ENCODE assay signal across 11 cellular contexts in genomic region chr3:139982404-139982803, GRCh38. TPM values are rescaled to one million over a fixed set of nuclear protein-coding genes. Genes with fewer than 3 reads are reported as not detected.
DNase-seq lines count a peak whose midpoint lies in the region; ATAC-seq and TF ChIP-seq lines count a peak whose summit lies in the region.
"Had no signal": no experiment of that assay in that cellular context is flagged by ENCODE, and none has a peak within 500 bp of the region (broad histone marks: within the 10 kb centered on the region; RNA-seq: fewer than 3 reads in every experiment).

No MANE protein-coding gene starts in this region.

- H3K9ac ChIP-seq in PC-3 (ENCODE audit: low read length), result no peak overlapping the region

- no peaks in the 10 kb centered on the region for H3K4me1 Mint-ChIP-seq in type B pancreatic cell (ENCODE audit: unreplicated experiment)
- H3K4me1 Mint-ChIP-seq: CD4-positive, CD25-positive, alpha-beta regulatory T cell had no signal

- H3K9me3 ChIP-seq in heart right ventricle (no peaks in the 10 kb centered on the region), PC-3 (ENCODE audit: low read length) (no peaks in the 10 kb centered on the region), right atrium auricular region (no peaks in the 10 kb centered on the region)

- no peak overlapping the region for H2AFZ ChIP-seq in PC-3 (ENCODE audit: low read length)

- H3K27me3 Mint-ChIP-seq in type B pancreatic cell, result peaks cover 8% of the 10 kb centered on the region
- H3K27me3 Mint-ChIP-seq: CD4-positive, CD25-positive, alpha-beta regulatory T cell had no signal

- CTCF ChIA-PET in PC-3 (lab: Charles Lee), result no interaction called here

- H3K27ac ChIP-seq in heart right ventricle (no peak overlapping the region), PC-3 (ENCODE audit: low read length) (no peak overlapping the region), right atrium auricular region (no peak overlapping the region)

- H3K4me1 ChIP-seq in heart right ventricle (peaks cover 0 to 6% (median 0%) of the 10 kb centered on the region in 9 donors), PC-3 (ENCODE audit: insufficient read depth, low read length) (no peaks in the 10 kb centered on the region), right atrium auricular region (peaks cover 0 to 6% of the 10 kb centered on the region in 2 donors)

- DNase-seq in heart right ventricle (no peak), left cardiac atrium (no peak), PC-3 (no peak), globus pallidus (ENCODE audit: low spot score) (peak; percentile 26), type B pancreatic cell (ENCODE audit: extremely low spot score, unreplicated experiment) (no peak), LoVo (ENCODE audit: low spot score) (no peak), DMS114 treated with DMSO at 0.1 percent for 48 hours (lab: John Stamatoyannopoulos, UW; ENCODE audit: unreplicated experiment) (no peak), right atrium auricular region (ENCODE audit: low spot score) (no peak)
- DNase-seq: CD4-positive, CD25-positive, alpha-beta regulatory T cell; posterior cingulate gyrus had no signal

- peak in 6 of 9 donors; percentile 10 to 42 (median 21) for TF ChIP-seq CTCF in heart right ventricle (IDR thresholded peaks at IDR 0.05)
- TF ChIP-seq CTCF in PC-3 (conservative IDR thresholded peaks at IDR 0.05; ENCODE audit: low read depth, low read length), result 0 out of 2 replicates have a peak, but pooled peaks have one; percentile 14
- peak; percentile 58 for TF ChIP-seq CTCF in type B pancreatic cell (conservative IDR thresholded peaks at IDR 0.05)
- peak in 1 of 2 donors; percentile 41 for TF ChIP-seq CTCF in right atrium auricular region (IDR thresholded peaks at IDR 0.05)

- no peak overlapping the region for H3K4me3 Mint-ChIP-seq in type B pancreatic cell
- H3K4me3 Mint-ChIP-seq: CD4-positive, CD25-positive, alpha-beta regulatory T cell had no signal

- no peaks in the 10 kb centered on the region for H3K36me3 Mint-ChIP-seq in type B pancreatic cell
- H3K36me3 Mint-ChIP-seq: CD4-positive, CD25-positive, alpha-beta regulatory T cell had no signal

- no peaks in the 10 kb centered on the region for H3K79me2 ChIP-seq in PC-3 (ENCODE audit: low read length)

- H3K4me3 ChIP-seq in heart right ventricle (no peak overlapping the region), PC-3 (ENCODE audit: low read length) (no peak overlapping the region), right atrium auricular region (no peak overlapping the region)

- no peaks in the 10 kb centered on the region for H3K9me3 Mint-ChIP-seq in type B pancreatic cell

- no peaks in the 10 kb centered on the region for H4K20me1 ChIP-seq in PC-3 (ENCODE audit: low read length)

- ATAC-seq in heart right ventricle (no peak), left cardiac atrium (no peak), PC-3 (no peak)
- ATAC-seq: left lobe of liver had no signal

- H3K36me3 ChIP-seq in heart right ventricle, result no peaks in the 10 kb centered on the region
- no peaks in the 10 kb centered on the region for H3K36me3 ChIP-seq in PC-3 (ENCODE audit: low read depth, low read length)
- H3K36me3 ChIP-seq in right atrium auricular region, result no peaks in the 10 kb centered on the region

- intact Hi-C loops in heart right ventricle (cut with DNase I) (no loop called here), left cardiac atrium (cut with DNase I) (loop anchor here in 1 of 2 donors (2.0 kb wide), 1 partner anchor 516 kb away; no protein-coding TSS in a partner anchor), PC-3 (cut with micrococcal nuclease) (no loop called here)

- no peak overlapping the region for H3K4me2 ChIP-seq in PC-3 (ENCODE audit: low read length)

- POLR2A ChIA-PET in PC-3 (lab: Charles Lee; ENCODE audit: unreplicated experiment), result no interaction called here

- WGBS in heart right ventricle, 2 donors, result 76 to 86% methylated on average over 1 of the region's 1 CpG

- no peaks in the 10 kb centered on the region for H3F3A ChIP-seq in PC-3 (ENCODE audit: low read length, unreplicated experiment)

- H3K27ac Mint-ChIP-seq in type B pancreatic cell, result no peak overlapping the region
- H3K27ac Mint-ChIP-seq: CD4-positive, CD25-positive, alpha-beta regulatory T cell had no signal

- no TSS peak for BruUV-seq in PC-3 (replicated peaks; lab: Mats Ljungman, UMichigan)

- H3K27me3 ChIP-seq in heart right ventricle (peaks cover 0 to 4% (median 0%) of the 10 kb centered on the region in 7 donors), PC-3 (ENCODE audit: low read length) (no peaks in the 10 kb centered on the region), right atrium auricular region (no peaks in the 10 kb centered on the region)

- no peaks in the 10 kb centered on the region for H3K9me2 ChIP-seq in PC-3 (replicated peaks; ENCODE audit: low read length)

RNA-seq across cellular contexts. Expression of gene CLSTN2, which starts 47.4 kb away (rescaled TPM):
- total RNA-seq in heart right ventricle, result 10 to 100 TPM in 2 of 10 donors, 1 to 10 TPM in 8; 1.5 to 10.7 (median 5.5) TPM
- polyA plus RNA-seq in heart right ventricle, result 1 to 10 TPM in 1 of 2 donors, under 1 TPM in 1; 0.57 to 1.0 TPM
- total RNA-seq in left cardiac atrium, result 10 to 100 TPM; 22.9 to 26.6 TPM
- not detected in 2 replicates for total RNA-seq in PC-3 (2014; rRNA removed)
- 12.9 and 15.5 TPM in 2 replicates for total RNA-seq in type B pancreatic cell (ENCODE audit: low replicate concordance)
- total RNA-seq in right atrium auricular region, result 10 to 100 TPM; 13.6 to 28.3 TPM
- total RNA-seq: CD4-positive, CD25-positive, alpha-beta regulatory T cell had no signal
- polyA plus RNA-seq: CD4-positive, CD25-positive, alpha-beta regulatory T cell had no signal
